Comparison of ENCODE assay signal across 23 cellular contexts in genomic region chr12:118418385-118419057, GRCh38. TPM values are rescaled to one million over a fixed set of nuclear protein-coding genes. Genes with fewer than 3 reads are reported as not detected.
DNase-seq lines count a peak whose midpoint lies in the region; ATAC-seq and TF ChIP-seq lines count a peak whose summit lies in the region.
"Had no signal": no experiment of that assay in that cellular context is flagged by ENCODE, and none has a peak within 500 bp of the region (broad histone marks: within the 10 kb centered on the region; RNA-seq: fewer than 3 reads in every experiment).

No MANE protein-coding gene starts in this region.

- peaks cover 12% of the 10 kb centered on the region for H3K4me1 ChIP-seq in foreskin keratinocyte
- H3K4me1 ChIP-seq: pancreas had no signal

- no peak for TF ChIP-seq CTCF in cardiac fibroblast (IDR thresholded peaks at IDR 0.05; ENCODE audit: low read depth, low read length)
- TF ChIP-seq CTCF in foreskin keratinocyte (conservative IDR thresholded peaks at IDR 0.05): no peak

- H3K27ac ChIP-seq in foreskin keratinocyte: peak overlapping the region; percentile 53
- H3K27ac ChIP-seq: pancreas had no signal

- peak; percentile 72 for ATAC-seq in foreskin keratinocyte
- ATAC-seq: activated CD4-positive, CD25-positive, alpha-beta regulatory T cell treated with anti-CD3 and anti-CD28 coated beads, Interleukin-2, amount 50 U/mL, for 24 hours; activated CD8-positive, alpha-beta T cell treated with anti-CD3 and anti-CD28 coated beads for 36 hours; HCT116 had no signal

- peak; percentile 4 for DNase-seq in MG63
- DNase-seq in cardiac fibroblast (ENCODE audit: low read depth in 2 of 2): peak; percentile 8 to 61
- DNase-seq in foreskin keratinocyte: peak; percentile 43 to 77
- peak; percentile 31 for DNase-seq in stromal cell of bone marrow (ENCODE audit: low read depth)
- DNase-seq in stimulated activated CD4-positive, alpha-beta T cell treated with anti-CD3 and anti-CD28 coated beads, Interleukin-2, amount 100 ng/mL, for 24 hours: no peak
- no peak for DNase-seq in SHP77 (lab: John Stamatoyannopoulos, UW)
- DNase-seq in kidney glomerular epithelial cell (lab: John Stamatoyannopoulos, UW): no peak
- DNase-seq: activated CD8-positive, alpha-beta T cell treated with anti-CD3 and anti-CD28 coated beads for 36 hours; CD4-positive, alpha-beta T cell; DMS 273 treated with DMSO at 0.1 percent for 48 hours; foreskin fibroblast; IMR-90; NCI-H1105; NCI-H2029 treated with DMSO at 0.1 percent for 48 hours; NCI-H446; nephron progenitor cell; OCI-M1; SHP77 treated with DMSO at 0.1 percent for 48 hours; stimulated activated CD4-positive, alpha-beta T cell treated with anti-CD3 and anti-CD28 coated beads, Interleukin-15, amount 100 ng/mL, for 24 hours; stimulated activated CD8-positive, alpha-beta memory T cell treated with anti-CD3 and anti-CD28 coated beads, Interleukin-4, amount 100 ng/mL, for 48 hours had no signal

- no peaks in the 10 kb centered on the region for H3K9me3 ChIP-seq in MG63
- H3K9me3 ChIP-seq: pancreas had no signal

- H3K27me3 ChIP-seq in MG63: no peaks in the 10 kb centered on the region
- no peaks in the 10 kb centered on the region for H3K27me3 ChIP-seq in foreskin keratinocyte
- H3K27me3 ChIP-seq: pancreas had no signal

- H3K4me3 ChIP-seq in MG63: no peak overlapping the region
- no peak overlapping the region for H3K4me3 ChIP-seq in cardiac fibroblast (replicated peaks in 1 of 2; ENCODE audit: low read depth in 2 of 2, low read length in 2 of 2)
- H3K4me3 ChIP-seq: pancreas had no signal

- H3K36me3 ChIP-seq in MG63: peaks cover 17% of the 10 kb centered on the region

RNA-seq across cellular contexts. Expression of gene SUDS3, which starts 42.2 kb away (rescaled TPM):
- total RNA-seq in MG63 (2014; rRNA removed; shearing (Covaris generic); ENCODE audit: low replicate concordance): 20.5 and 46.8 TPM in 2 replicates
- total RNA-seq in foreskin keratinocyte: 32.7 and 32.8 TPM in 2 replicates
- 9.9 and 11.4 TPM in 2 replicates for polyA plus RNA-seq in foreskin keratinocyte

RNA-seq across cellular contexts. Expression of gene TAOK3, which starts 45.8 kb away (rescaled TPM):
- 17.4 and 24.5 TPM in 2 replicates for total RNA-seq in MG63 (2014; rRNA removed; shearing (Covaris generic); ENCODE audit: low replicate concordance)
- 30.4 and 31.7 TPM in 2 replicates for total RNA-seq in foreskin keratinocyte
- 8.7 and 10.4 TPM in 2 replicates for polyA plus RNA-seq in foreskin keratinocyte

Comparison
In these comparisons a context has a peak if more than half of its experiments do, and no peak if none do; other contexts are left out.
1. DNase-seq: peak in MG63 (single experiment), cardiac fibroblast (2 of 2), foreskin keratinocyte (2 of 2) and stromal cell of bone marrow (single experiment); none in stimulated activated CD4-positive, alpha-beta T cell treated with anti-CD3 and anti-CD28 coated beads, Interleukin-2, amount 100 ng/mL, for 24 hours (0 of 2), SHP77 (0 of 2) and kidney glomerular epithelial cell (single experiment).